In the genomic region with DNA sequence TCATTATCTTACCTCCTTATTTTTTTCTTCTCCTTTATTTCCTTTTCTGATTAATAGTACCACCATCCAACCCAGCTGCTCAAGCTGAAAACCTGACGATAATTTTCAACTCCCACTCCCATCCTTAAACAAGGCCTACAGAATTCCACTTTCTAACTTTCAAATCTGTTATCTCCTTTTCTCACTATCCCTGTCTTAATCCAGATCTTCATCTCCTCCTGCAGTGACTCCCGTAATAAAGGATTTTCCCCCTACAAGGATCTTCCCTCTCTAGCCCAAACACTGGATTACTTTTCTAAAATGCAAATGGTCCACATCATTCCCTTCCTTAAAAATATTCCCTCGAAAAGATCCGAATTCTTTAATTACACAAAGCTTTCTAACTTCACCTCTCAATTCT, we compare ENCODE assay signal across 10 cellular contexts. TPM values are rescaled to one million over a fixed set of nuclear protein-coding genes. Genes with fewer than 3 reads are reported as not detected.
DNase-seq lines count a peak whose midpoint lies in the region; TF ChIP-seq lines count a peak whose summit lies in the region.
"Had no signal": no experiment of that assay in that cellular context is flagged by ENCODE, and none has a peak within 500 bp of the region (broad histone marks: within the 10 kb centered on the region; RNA-seq: fewer than 3 reads in every experiment).

No MANE protein-coding gene starts in this region.

- H3K9me3 ChIP-seq in BLaER1 treated with 17β-estradiol and CSF1 and Interleukin-3, amounts not matched to agents 10 nM and 100 nM (replicated peaks in 1 of 11) = no peaks in the 10 kb centered on the region
- no peaks in the 10 kb centered on the region for H3K9me3 ChIP-seq in MG63

- H3K4me3 Mint-ChIP-seq in nephron = peak overlapping the region; percentile 93 to 95 (median 93)

- H3K36me3 ChIP-seq in BLaER1 treated with 17β-estradiol and CSF1 and Interleukin-3, amounts not matched to agents 10 nM and 100 nM = peaks cover 17 to 34% (median 28%) of the 10 kb centered on the region in 11 experiments; a peak in 21 of 22 replicates
- H3K36me3 ChIP-seq in MG63 = no peaks in the 10 kb centered on the region

- peak overlapping the region; percentile 71 to 92 (median 82); a peak in 19 of 20 replicates for H3K4me3 ChIP-seq in BLaER1 treated with 17β-estradiol and CSF1 and Interleukin-3, amounts not matched to agents 10 nM and 100 nM
- H3K4me3 ChIP-seq in MG63 (peak overlapping the region; percentile 82), dorsolateral prefrontal cortex (peak overlapping the region in 58 of 59 donors; percentile 0 to 99 (median 87))

- peaks cover 41% of the 10 kb centered on the region for H3K4me1 Mint-ChIP-seq in nephron

- intact Hi-C loops in dorsolateral prefrontal cortex (cut with DNase I) = no loop called here

- DNase-seq in MG63 = no peak
- DNase-seq in dorsolateral prefrontal cortex = no peak
- no peak for DNase-seq in SHP77 (lab: John Stamatoyannopoulos, UW)
- DNase-seq in putamen (ENCODE audit: low spot score) = no peak
- no peak for DNase-seq in NCI-H748 treated with DMSO at 0.1 percent for 48 hours (lab: John Stamatoyannopoulos, UW)
- no peak for DNase-seq in NCI-H2227 treated with DMSO at 0.1 percent for 48 hours (lab: John Stamatoyannopoulos, UW)
- DNase-seq: activated CD4-positive, CD25-positive, alpha-beta regulatory T cell treated with anti-CD3 and anti-CD28 coated beads, Interleukin-2, amount 50 U/mL, for 72 hours; NCI-H1105 had no signal

- H4K20me1 ChIP-seq in BLaER1 treated with 17β-estradiol and CSF1 and Interleukin-3, amounts not matched to agents 10 nM and 100 nM = peaks cover 0 to 9% (median 0%) of the 10 kb centered on the region in 11 experiments; a peak in 4 of 22 replicates

- no peaks in the 10 kb centered on the region for H3K9me3 Mint-ChIP-seq in nephron

- peaks cover 28 to 49% (median 33%) of the 10 kb centered on the region in 10 experiments for H3K4me1 ChIP-seq in BLaER1 treated with 17β-estradiol and CSF1 and Interleukin-3, amounts not matched to agents 10 nM and 100 nM

- H3K9ac ChIP-seq in BLaER1 treated with 17β-estradiol and CSF1 and Interleukin-3, amounts not matched to agents 10 nM and 100 nM = peak overlapping the region; percentile 82 to 97 (median 93); a peak in 18 of 22 replicates

- no peaks in the 10 kb centered on the region for H3K27me3 ChIP-seq in BLaER1 treated with 17β-estradiol and CSF1 and Interleukin-3, amounts not matched to agents 10 nM and 100 nM
- no peaks in the 10 kb centered on the region for H3K27me3 ChIP-seq in MG63
- H3K27me3 ChIP-seq in dorsolateral prefrontal cortex = no peaks in the 10 kb centered on the region

- peak overlapping the region; percentile 45 to 99 (median 74) for H3K27ac Mint-ChIP-seq in nephron

- H3K4me2 ChIP-seq in BLaER1 treated with 17β-estradiol and CSF1 and Interleukin-3, amounts not matched to agents 10 nM and 100 nM = peak overlapping the region; percentile 80 to 96 (median 85)

- H3K36me3 Mint-ChIP-seq in nephron (ENCODE audit: low read depth) = peaks cover 36% of the 10 kb centered on the region

- TF ChIP-seq CTCF in dorsolateral prefrontal cortex (IDR thresholded peaks at IDR 0.05 in 54 of 56, conservative IDR thresholded peaks at IDR 0.05 in 2 of 56; ENCODE audit: low read depth in 1 of 56, partially characterized antibody in 56 of 56) = no peak
- no peak for TF ChIP-seq CTCF in nephron (IDR thresholded peaks at IDR 0.05; ENCODE audit: unreplicated experiment in 3 of 3)

- H3K27me3 Mint-ChIP-seq in nephron (ENCODE audit: low read depth) = no peaks in the 10 kb centered on the region

- peak overlapping the region in 4 of 11 experiments; percentile 9 to 96 (median 90); a peak in 3 of 22 replicates for H3K27ac ChIP-seq in BLaER1 treated with 17β-estradiol and CSF1 and Interleukin-3, amounts not matched to agents 10 nM and 100 nM
- H3K27ac ChIP-seq in dorsolateral prefrontal cortex = peak overlapping the region in 1 of 59 donors; percentile 95

RNA-seq across cellular contexts. Expression of a gene that starts 1.5 kb away (rescaled TPM):
- total RNA-seq in MG63 (2014; rRNA removed; shearing (Covaris generic); ENCODE audit: low replicate concordance) = 6.4 and 8.9 TPM in 2 replicates
- 10 to 100 TPM; 37.1 to 90.0 (median 64.0) TPM for total RNA-seq in dorsolateral prefrontal cortex

RNA-seq across cellular contexts. Expression of a gene that starts 6.5 kb away (rescaled TPM):
- total RNA-seq in MG63 (2014; rRNA removed; shearing (Covaris generic); ENCODE audit: low replicate concordance) = 8.2 and 22.9 TPM in 2 replicates
- 10 to 100 TPM; 40.4 to 84.6 (median 55.2) TPM for total RNA-seq in dorsolateral prefrontal cortex

RNA-seq across cellular contexts. Expression of a gene that starts 54.5 kb away (rescaled TPM):
- 30.3 and 33.7 TPM in 2 replicates for total RNA-seq in MG63 (2014; rRNA removed; shearing (Covaris generic); ENCODE audit: low replicate concordance)
- 10 to 100 TPM in 113 of 120 experiments, 1 to 10 TPM in 7; 7.4 to 23.1 (median 14.5) TPM for total RNA-seq in dorsolateral prefrontal cortex
